In genomic region chr3:9933561-9934234, GRCh38 we compare ENCODE assay signal across 8 cellular contexts. TPM values are rescaled to one million over a fixed set of nuclear protein-coding genes. Genes with fewer than 3 reads are reported as not detected.
DNase-seq lines count a peak whose midpoint lies in the region; ATAC-seq and TF ChIP-seq lines count a peak whose summit lies in the region.

TSS of gene CRELD1 (plus strand) at chr3:9933834. CDS start at chr3:9934439, 605 bp downstream.

- TF ChIP-seq POLR2A in erythroblast (IDR thresholded peaks at IDR 0.05; ENCODE audit: low read length), result peak; percentile 79

- no peaks in the 10 kb centered on the region for H3K9me3 Mint-ChIP-seq in IgD-negative memory B cell

- H3K36me3 Mint-ChIP-seq in IgD-negative memory B cell, result peaks cover 2% of the 10 kb centered on the region

- H3K27me3 Mint-ChIP-seq in IgD-negative memory B cell, result no peaks in the 10 kb centered on the region

- no peaks in the 10 kb centered on the region for H3K27me3 ChIP-seq in mucosa of stomach (ENCODE audit: control insufficient read depth, insufficient read depth, low read length)

- peak within 1 kb of the TSS; percentile 71 for H3K4me3 ChIP-seq in mucosa of stomach (ENCODE audit: low read length)

- H3K4me3 Mint-ChIP-seq in IgD-negative memory B cell, result peak within 1 kb of the TSS; percentile 90 to 99 (median 98)

- peaks cover 23 to 24% (median 23%) of the 10 kb centered on the region in 3 donors for H3K4me1 Mint-ChIP-seq in IgD-negative memory B cell

- H3K9ac ChIP-seq in mucosa of stomach (ENCODE audit: low read length), result peak within 1 kb of the TSS; percentile 91

- H3K27ac Mint-ChIP-seq in IgD-negative memory B cell, result peak within 1 kb of the TSS; percentile 97 to 99 (median 98)

- ATAC-seq in GM21526 (IDR thresholded peaks at IDR 0.05; ENCODE audit: low FRiP score, unreplicated experiment), result peak; percentile 86

- no peaks in the 10 kb centered on the region for H3K9me3 ChIP-seq in mucosa of stomach (ENCODE audit: control insufficient read depth, low read length)

- no peaks in the 10 kb centered on the region for H3K36me3 ChIP-seq in mucosa of stomach (ENCODE audit: control insufficient read depth, insufficient read depth, low read length)

- peaks cover 24% of the 10 kb centered on the region for H3K4me1 ChIP-seq in mucosa of stomach (ENCODE audit: control insufficient read depth, insufficient read depth, low read length)

- DNase-seq in DMS 273 treated with DMSO at 0.1 percent for 48 hours (lab: John Stamatoyannopoulos, UW) (peak; percentile 68), erythroblast (lab: John Stamatoyannopoulos, UW) (peak; percentile 94 to 97)
- peak; percentile 99 for DNase-seq in activated T-cell treated with anti-CD3 and anti-CD28 coated beads, Interleukin-2, amount 50 U/mL, for 1 hour
- DNase-seq in stimulated activated CD8-positive, alpha-beta memory T cell treated with anti-CD3 and anti-CD28 coated beads, Interleukin-4, amount 100 ng/mL, for 48 hours, result peak; percentile 98

TF ChIP-seq in PFSK-1, 5 proteins besides CTCF, POLR2A, EP300 and RAD21:
- TF ChIP-seq POLR2AphosphoS5 (IDR thresholded peaks at IDR 0.05; ENCODE audit: low read depth, low read length), result peak; percentile 77
- peak; percentile 73 for TF ChIP-seq FOXP2 (optimal IDR thresholded peaks at IDR 0.05; ENCODE audit: borderline replicate concordance, extremely low read depth, extremely low read length, insufficient read depth)
- no peak for TF ChIP-seq SIN3A (IDR thresholded peaks at IDR 0.05; ENCODE audit: borderline replicate concordance, insufficient read depth, low read length)
- TF ChIP-seq REST (IDR thresholded peaks at IDR 0.05; ENCODE audit: insufficient read depth in 1 of 2, low read depth in 2 of 2, low read length in 2 of 2), result no peak
- no peak for TF ChIP-seq TAF1 (IDR thresholded peaks at IDR 0.05; ENCODE audit: borderline replicate concordance, insufficient read depth, low read length)

RNA-seq across cellular contexts. Expression of gene CRELD1, which starts in this region (rescaled TPM):
- polyA plus RNA-seq in IgD-negative memory B cell, result 17.7 TPM
- 24.2 TPM for polyA plus RNA-seq in PFSK-1 (2012; ENCODE audit: insufficient read length, low read depth)

Comparison
In these comparisons a context has a peak if more than half of its experiments do, and no peak if none do; other contexts are left out.
1. Peak in every context shown above with its lines: DNase-seq, ATAC-seq and H3K4me3 ChIP-seq.